ENCODE assay signal across 1 cellular context in genomic region chr1:174996474-174996873, GRCh38.
TF ChIP-seq lines count a peak whose summit lies in the region.

No MANE protein-coding gene starts in this region.

TF ChIP-seq in IMR-90, 13 proteins besides CTCF, POLR2A, EP300 and RAD21:
- TF ChIP-seq CHD1 (IDR thresholded peaks at IDR 0.05; ENCODE audit: low read depth, low read length) (no peak), CEBPB (IDR thresholded peaks at IDR 0.05; ENCODE audit: low read depth, low read length) (0 out of 2 replicates have a peak, but pooled peaks have one; percentile 2), FOS (IDR thresholded peaks at IDR 0.05; ENCODE audit: low read depth, low read length) (peak; percentile 45; the same call in 1 of the 2 replicates), NFE2L2 (IDR thresholded peaks at IDR 0.05; ENCODE audit: low read depth, low read length) (no peak), ELK1 (IDR thresholded peaks at IDR 0.05; ENCODE audit: borderline replicate concordance, low read depth, low read length) (no peak), MXI1 (IDR thresholded peaks at IDR 0.05; ENCODE audit: borderline replicate concordance, low read depth, low read length) (no peak), BHLHE40 (IDR thresholded peaks at IDR 0.05; ENCODE audit: low read depth, low read length) (no peak)
